ENCODE assay signal across 1 cellular context in the genomic region with DNA sequence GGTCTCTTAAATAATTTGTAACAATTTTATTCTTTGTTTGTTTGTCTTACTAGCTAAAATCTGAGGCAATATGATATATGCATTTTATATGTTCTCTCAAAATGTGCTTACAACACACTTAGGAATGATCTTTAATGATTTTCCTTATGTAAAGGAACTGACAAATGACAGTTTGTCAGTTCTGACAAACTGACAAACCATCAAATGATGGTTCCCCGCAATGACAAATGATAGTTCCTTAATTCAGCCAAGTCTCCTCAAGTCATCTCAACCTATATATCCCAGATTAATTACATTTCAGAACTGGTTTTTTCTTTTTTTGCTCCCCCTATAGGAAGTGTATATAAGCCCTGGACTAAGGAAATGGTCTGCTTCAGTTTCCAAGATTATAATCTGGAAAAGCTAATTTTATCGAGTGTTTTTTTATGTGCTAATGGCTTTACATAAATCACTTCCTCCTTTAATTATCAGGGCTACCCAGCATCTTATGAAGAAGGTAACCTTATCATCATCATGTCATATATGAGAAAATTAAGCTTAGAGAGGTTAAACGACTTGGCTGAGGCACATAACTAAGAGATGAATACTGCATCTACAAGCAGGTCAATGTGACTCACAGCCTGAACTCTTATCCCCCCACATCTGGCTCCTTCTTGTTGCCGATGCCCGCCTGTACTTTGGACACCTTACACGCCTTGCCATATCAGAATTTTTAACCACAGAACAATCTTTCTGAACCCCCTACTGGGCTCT.
TF ChIP-seq lines count a peak whose summit lies in the region.

No MANE protein-coding gene starts in this region.

TF ChIP-seq in K562, 482 proteins besides CTCF, POLR2A, EP300 and RAD21 (continued from another document and continues in another):
- TF ChIP-seq, protein P1, sequence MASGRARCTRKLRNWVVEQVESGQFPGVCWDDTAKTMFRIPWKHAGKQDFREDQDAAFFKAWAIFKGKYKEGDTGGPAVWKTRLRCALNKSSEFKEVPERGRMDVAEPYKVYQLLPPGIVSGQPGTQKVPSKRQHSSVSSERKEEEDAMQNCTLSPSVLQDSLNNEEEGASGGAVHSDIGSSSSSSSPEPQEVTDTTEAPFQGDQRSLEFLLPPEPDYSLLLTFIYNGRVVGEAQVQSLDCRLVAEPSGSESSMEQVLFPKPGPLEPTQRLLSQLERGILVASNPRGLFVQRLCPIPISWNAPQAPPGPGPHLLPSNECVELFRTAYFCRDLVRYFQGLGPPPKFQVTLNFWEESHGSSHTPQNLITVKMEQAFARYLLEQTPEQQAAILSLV (tag; IDR thresholded peaks at IDR 0.05) = no peak
- TF ChIP-seq ZNF41 (CRISPR knock-in tag; conservative IDR thresholded peaks at IDR 0.05) (no peak), ZFPM2 (CRISPR knock-in tag; IDR thresholded peaks at IDR 0.05) (no peak), ZNF124 (CRISPR knock-in tag; IDR thresholded peaks at IDR 0.05) (no peak), NR1H2 (CRISPR knock-in tag; IDR thresholded peaks at IDR 0.05) (no peak), ETV6 (IDR thresholded peaks at IDR 0.05; ENCODE audit: borderline replicate concordance in 1 of 2, low read depth in 2 of 2, low read length in 1 of 2) (no peak), ETV6 (CRISPR knock-in tag; IDR thresholded peaks at IDR 0.05; ENCODE audit: borderline replicate concordance) (no peak), MTA3 (IDR thresholded peaks at IDR 0.05; ENCODE audit: borderline replicate concordance) (no peak), ZNF174 (CRISPR knock-in tag; IDR thresholded peaks at IDR 0.05) (no peak), NFIX (CRISPR knock-in tag; IDR thresholded peaks at IDR 0.05; ENCODE audit: low read depth) (no peak), RHOXF2B (CRISPR knock-in tag; conservative IDR thresholded peaks at IDR 0.05) (no peak), E2F3 (CRISPR knock-in tag; IDR thresholded peaks at IDR 0.05) (no peak), NCOA2 (IDR thresholded peaks at IDR 0.05; ENCODE audit: partially characterized antibody in 2 of 2) (no peak), ZNF699 (CRISPR knock-in tag; IDR thresholded peaks at IDR 0.05; ENCODE audit: insufficient replicate concordance) (no peak), PYGO2 (tag; IDR thresholded peaks at IDR 0.05) (no peak), TCF7L2 (IDR thresholded peaks at IDR 0.05; ENCODE audit: low read depth, low read length) (no peak), ZNF551 (CRISPR knock-in tag; IDR thresholded peaks at IDR 0.05) (no peak), KLF13 (tag; IDR thresholded peaks at IDR 0.05; ENCODE audit: borderline replicate concordance, low read depth) (no peak)
- TF ChIP-seq, protein P2, sequence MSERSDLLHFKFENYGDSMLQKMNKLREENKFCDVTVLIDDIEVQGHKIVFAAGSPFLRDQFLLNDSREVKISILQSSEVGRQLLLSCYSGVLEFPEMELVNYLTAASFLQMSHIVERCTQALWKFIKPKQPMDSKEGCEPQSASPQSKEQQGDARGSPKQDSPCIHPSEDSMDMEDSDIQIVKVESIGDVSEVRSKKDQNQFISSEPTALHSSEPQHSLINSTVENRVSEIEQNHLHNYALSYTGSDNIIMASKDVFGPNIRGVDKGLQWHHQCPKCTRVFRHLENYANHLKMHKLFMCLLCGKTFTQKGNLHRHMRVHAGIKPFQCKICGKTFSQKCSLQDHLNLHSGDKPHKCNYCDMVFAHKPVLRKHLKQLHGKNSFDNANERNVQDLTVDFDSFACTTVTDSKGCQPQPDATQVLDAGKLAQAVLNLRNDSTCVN (CRISPR knock-in tag; IDR thresholded peaks at IDR 0.05) = no peak
- TF ChIP-seq, protein P3, sequence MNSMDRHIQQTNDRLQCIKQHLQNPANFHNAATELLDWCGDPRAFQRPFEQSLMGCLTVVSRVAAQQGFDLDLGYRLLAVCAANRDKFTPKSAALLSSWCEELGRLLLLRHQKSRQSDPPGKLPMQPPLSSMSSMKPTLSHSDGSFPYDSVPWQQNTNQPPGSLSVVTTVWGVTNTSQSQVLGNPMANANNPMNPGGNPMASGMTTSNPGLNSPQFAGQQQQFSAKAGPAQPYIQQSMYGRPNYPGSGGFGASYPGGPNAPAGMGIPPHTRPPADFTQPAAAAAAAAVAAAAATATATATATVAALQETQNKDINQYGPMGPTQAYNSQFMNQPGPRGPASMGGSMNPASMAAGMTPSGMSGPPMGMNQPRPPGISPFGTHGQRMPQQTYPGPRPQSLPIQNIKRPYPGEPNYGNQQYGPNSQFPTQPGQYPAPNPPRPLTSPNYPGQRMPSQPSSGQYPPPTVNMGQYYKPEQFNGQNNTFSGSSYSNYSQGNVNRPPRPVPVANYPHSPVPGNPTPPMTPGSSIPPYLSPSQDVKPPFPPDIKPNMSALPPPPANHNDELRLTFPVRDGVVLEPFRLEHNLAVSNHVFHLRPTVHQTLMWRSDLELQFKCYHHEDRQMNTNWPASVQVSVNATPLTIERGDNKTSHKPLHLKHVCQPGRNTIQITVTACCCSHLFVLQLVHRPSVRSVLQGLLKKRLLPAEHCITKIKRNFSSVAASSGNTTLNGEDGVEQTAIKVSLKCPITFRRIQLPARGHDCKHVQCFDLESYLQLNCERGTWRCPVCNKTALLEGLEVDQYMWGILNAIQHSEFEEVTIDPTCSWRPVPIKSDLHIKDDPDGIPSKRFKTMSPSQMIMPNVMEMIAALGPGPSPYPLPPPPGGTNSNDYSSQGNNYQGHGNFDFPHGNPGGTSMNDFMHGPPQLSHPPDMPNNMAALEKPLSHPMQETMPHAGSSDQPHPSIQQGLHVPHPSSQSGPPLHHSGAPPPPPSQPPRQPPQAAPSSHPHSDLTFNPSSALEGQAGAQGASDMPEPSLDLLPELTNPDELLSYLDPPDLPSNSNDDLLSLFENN (IDR thresholded peaks at IDR 0.05; ENCODE audit: low read depth in 2 of 2, low read length in 2 of 2) = no peak
- TF ChIP-seq, protein P4, sequence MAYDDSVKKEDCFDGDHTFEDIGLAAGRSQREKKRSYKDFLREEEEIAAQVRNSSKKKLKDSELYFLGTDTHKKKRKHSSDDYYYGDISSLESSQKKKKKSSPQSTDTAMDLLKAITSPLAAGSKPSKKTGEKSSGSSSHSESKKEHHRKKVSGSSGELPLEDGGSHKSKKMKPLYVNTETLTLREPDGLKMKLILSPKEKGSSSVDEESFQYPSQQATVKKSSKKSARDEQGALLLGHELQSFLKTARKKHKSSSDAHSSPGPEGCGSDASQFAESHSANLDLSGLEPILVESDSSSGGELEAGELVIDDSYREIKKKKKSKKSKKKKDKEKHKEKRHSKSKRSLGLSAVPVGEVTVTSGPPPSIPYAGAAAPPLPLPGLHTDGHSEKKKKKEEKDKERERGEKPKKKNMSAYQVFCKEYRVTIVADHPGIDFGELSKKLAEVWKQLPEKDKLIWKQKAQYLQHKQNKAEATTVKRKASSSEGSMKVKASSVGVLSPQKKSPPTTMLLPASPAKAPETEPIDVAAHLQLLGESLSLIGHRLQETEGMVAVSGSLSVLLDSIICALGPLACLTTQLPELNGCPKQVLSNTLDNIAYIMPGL (CRISPR knock-in tag; IDR thresholded peaks at IDR 0.05) = no peak
- TF ChIP-seq, protein P5, sequence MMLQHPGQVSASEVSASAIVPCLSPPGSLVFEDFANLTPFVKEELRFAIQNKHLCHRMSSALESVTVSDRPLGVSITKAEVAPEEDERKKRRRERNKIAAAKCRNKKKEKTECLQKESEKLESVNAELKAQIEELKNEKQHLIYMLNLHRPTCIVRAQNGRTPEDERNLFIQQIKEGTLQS (IDR thresholded peaks at IDR 0.05) = peak; percentile 53; the same call in 1 of the 2 replicates
- TF ChIP-seq, protein P5 (CRISPR knock-in tag; conservative IDR thresholded peaks at IDR 0.05) = no peak
- TF ChIP-seq, protein P6, sequence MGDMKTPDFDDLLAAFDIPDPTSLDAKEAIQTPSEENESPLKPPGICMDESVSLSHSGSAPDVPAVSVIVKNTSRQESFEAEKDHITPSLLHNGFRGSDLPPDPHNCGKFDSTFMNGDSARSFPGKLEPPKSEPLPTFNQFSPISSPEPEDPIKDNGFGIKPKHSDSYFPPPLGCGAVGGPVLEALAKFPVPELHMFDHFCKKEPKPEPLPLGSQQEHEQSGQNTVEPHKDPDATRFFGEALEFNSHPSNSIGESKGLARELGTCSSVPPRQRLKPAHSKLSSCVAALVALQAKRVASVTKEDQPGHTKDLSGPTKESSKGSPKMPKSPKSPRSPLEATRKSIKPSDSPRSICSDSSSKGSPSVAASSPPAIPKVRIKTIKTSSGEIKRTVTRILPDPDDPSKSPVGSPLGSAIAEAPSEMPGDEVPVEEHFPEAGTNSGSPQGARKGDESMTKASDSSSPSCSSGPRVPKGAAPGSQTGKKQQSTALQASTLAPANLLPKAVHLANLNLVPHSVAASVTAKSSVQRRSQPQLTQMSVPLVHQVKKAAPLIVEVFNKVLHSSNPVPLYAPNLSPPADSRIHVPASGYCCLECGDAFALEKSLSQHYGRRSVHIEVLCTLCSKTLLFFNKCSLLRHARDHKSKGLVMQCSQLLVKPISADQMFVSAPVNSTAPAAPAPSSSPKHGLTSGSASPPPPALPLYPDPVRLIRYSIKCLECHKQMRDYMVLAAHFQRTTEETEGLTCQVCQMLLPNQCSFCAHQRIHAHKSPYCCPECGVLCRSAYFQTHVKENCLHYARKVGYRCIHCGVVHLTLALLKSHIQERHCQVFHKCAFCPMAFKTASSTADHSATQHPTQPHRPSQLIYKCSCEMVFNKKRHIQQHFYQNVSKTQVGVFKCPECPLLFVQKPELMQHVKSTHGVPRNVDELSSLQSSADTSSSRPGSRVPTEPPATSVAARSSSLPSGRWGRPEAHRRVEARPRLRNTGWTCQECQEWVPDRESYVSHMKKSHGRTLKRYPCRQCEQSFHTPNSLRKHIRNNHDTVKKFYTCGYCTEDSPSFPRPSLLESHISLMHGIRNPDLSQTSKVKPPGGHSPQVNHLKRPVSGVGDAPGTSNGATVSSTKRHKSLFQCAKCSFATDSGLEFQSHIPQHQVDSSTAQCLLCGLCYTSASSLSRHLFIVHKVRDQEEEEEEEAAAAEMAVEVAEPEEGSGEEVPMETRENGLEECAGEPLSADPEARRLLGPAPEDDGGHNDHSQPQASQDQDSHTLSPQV (IDR thresholded peaks at IDR 0.05) = peak; percentile 57; the same call in 1 of the 2 replicates
- TF ChIP-seq, protein P7, sequence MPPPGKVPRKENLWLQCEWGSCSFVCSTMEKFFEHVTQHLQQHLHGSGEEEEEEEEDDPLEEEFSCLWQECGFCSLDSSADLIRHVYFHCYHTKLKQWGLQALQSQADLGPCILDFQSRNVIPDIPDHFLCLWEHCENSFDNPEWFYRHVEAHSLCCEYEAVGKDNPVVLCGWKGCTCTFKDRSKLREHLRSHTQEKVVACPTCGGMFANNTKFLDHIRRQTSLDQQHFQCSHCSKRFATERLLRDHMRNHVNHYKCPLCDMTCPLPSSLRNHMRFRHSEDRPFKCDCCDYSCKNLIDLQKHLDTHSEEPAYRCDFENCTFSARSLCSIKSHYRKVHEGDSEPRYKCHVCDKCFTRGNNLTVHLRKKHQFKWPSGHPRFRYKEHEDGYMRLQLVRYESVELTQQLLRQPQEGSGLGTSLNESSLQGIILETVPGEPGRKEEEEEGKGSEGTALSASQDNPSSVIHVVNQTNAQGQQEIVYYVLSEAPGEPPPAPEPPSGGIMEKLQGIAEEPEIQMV (tag; conservative IDR thresholded peaks at IDR 0.05; ENCODE audit: low read depth) = no peak
